8 cellular contexts compared by ENCODE assay signal in the genomic region with DNA sequence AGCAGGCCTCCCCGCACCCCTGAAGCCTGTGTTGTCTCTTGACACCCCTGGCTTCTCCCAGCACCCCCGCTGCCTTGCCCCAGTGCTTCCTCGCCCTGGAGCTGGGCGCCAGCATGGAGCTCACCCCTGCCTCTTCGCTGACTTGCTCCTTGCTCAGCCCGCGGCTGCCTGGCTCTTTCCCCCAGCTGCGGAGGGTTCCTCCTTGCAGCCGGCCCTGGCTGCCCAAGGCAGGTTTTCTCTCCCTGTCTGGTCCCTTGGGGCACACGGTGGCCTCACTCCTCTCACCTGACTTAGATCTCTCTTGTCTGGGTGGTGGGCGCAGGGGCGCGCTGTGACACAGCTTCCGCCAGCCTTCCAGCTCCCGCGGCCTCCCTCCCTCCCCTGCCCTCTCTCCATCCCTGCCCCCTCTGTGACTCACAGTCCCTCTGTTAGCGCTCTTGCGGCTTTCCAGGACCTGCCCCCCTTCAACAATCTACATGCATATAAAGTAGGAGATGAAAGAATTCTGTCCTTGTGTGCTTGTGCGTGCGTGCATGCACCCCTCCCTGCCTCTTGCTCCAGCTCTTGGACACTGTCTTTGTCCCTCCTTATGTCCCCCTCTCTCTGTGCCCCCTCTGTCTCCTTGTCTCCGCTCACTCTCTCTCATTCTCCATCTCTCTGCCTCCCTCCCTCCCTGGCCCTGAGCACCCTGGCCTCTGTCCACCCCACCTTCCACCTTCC. TPM values are rescaled to one million over a fixed set of nuclear protein-coding genes. Genes with fewer than 3 reads are reported as not detected.
DNase-seq lines count a peak whose midpoint lies in the region; ATAC-seq and TF ChIP-seq lines count a peak whose summit lies in the region.

No MANE protein-coding gene starts in this region.

- peak; percentile 45 for ATAC-seq in gastroesophageal sphincter

- peak overlapping the region; percentile 82 for H3K4me2 ChIP-seq in skeletal muscle satellite cell (ENCODE audit: low read length)

- peak overlapping the region; percentile 33 to 46 for H3K4me3 ChIP-seq in gastroesophageal sphincter
- H3K4me3 ChIP-seq in skeletal muscle satellite cell (ENCODE audit: low read length) = peak overlapping the region; percentile 68
- H3K4me3 ChIP-seq in CD4-positive, alpha-beta memory T cell (ENCODE audit: low read length in 2 of 2) = no peak overlapping the region

- H3K36me3 Mint-ChIP-seq in CD4-positive, alpha-beta memory T cell = no peaks in the 10 kb centered on the region

- peak; percentile 83 for DNase-seq in GM03348 (ENCODE audit: low spot score)
- DNase-seq in NCI-H1092 treated with DMSO at 0.1 percent for 48 hours (lab: John Stamatoyannopoulos, UW) = peak; percentile 67
- peak; percentile 60 for DNase-seq in activated CD8-positive, alpha-beta memory T cell treated with anti-CD3 and anti-CD28 coated beads, Interleukin-2, amount 50 U/mL, for 48 hours
- DNase-seq in cerebellum (ENCODE audit: low spot score) = no peak
- no peak for DNase-seq in CD4-positive, alpha-beta memory T cell
- no peak for DNase-seq in central memory CD4-positive, alpha-beta T cell

- H3K4me3 Mint-ChIP-seq in CD4-positive, alpha-beta memory T cell = peak overlapping the region in 1 of 8 donors; percentile 20

- TF ChIP-seq CTCF in gastroesophageal sphincter (IDR thresholded peaks at IDR 0.05) = no peak

- H3K36me3 ChIP-seq in gastroesophageal sphincter = peaks cover 0 to 30% of the 10 kb centered on the region in 2 donors
- no peaks in the 10 kb centered on the region for H3K36me3 ChIP-seq in skeletal muscle satellite cell (ENCODE audit: insufficient read depth, low read length)
- no peaks in the 10 kb centered on the region for H3K36me3 ChIP-seq in CD4-positive, alpha-beta memory T cell (ENCODE audit: insufficient read depth, low read length)

- no peak for TF ChIP-seq POLR2A in gastroesophageal sphincter (IDR thresholded peaks at IDR 0.05)

- H3K27me3 ChIP-seq in gastroesophageal sphincter (no peaks in the 10 kb centered on the region), skeletal muscle satellite cell (ENCODE audit: control insufficient read depth, insufficient read depth, low read length) (no peaks in the 10 kb centered on the region)
- no peaks in the 10 kb centered on the region for H3K27me3 ChIP-seq in CD4-positive, alpha-beta memory T cell (ENCODE audit: insufficient read depth, low read length)

- CTCF ChIA-PET in CD4-positive, alpha-beta memory T cell (lab: Charles Lee; ENCODE audit: partially characterized antibody) = no interaction called here

- H3K4me1 Mint-ChIP-seq in CD4-positive, alpha-beta memory T cell = peaks cover 4 to 10% (median 7%) of the 10 kb centered on the region in 4 donors

- intact Hi-C loops in CD4-positive, alpha-beta memory T cell (cut with micrococcal nuclease) = no loop called here

- H3K4me1 ChIP-seq in gastroesophageal sphincter = peaks cover 0 to 36% (median 4%) of the 10 kb centered on the region in 3 donors
- H3K4me1 ChIP-seq in skeletal muscle satellite cell (ENCODE audit: control insufficient read depth, insufficient read depth, low read length) = peaks cover 2% of the 10 kb centered on the region
- no peaks in the 10 kb centered on the region for H3K4me1 ChIP-seq in CD4-positive, alpha-beta memory T cell (ENCODE audit: insufficient read depth, low read length)

- TF ChIP-seq EP300 in gastroesophageal sphincter (IDR thresholded peaks at IDR 0.05) = no peak

- peak overlapping the region; percentile 52 for H3K9ac ChIP-seq in skeletal muscle satellite cell (ENCODE audit: low read depth, low read length)

- WGBS in gastroesophageal sphincter (ENCODE audit: low coverage in 1 of 2), 2 donors = 0 to 61% methylated on average over 3 to 13 of the region's 21 CpGs

- no peaks in the 10 kb centered on the region for H3K27me3 Mint-ChIP-seq in CD4-positive, alpha-beta memory T cell

- H3K9me3 ChIP-seq in gastroesophageal sphincter = no peaks in the 10 kb centered on the region
- H3K9me3 ChIP-seq in skeletal muscle satellite cell (replicated peaks; ENCODE audit: low read length) = no peaks in the 10 kb centered on the region
- H3K9me3 ChIP-seq in CD4-positive, alpha-beta memory T cell (ENCODE audit: control insufficient read depth in 1 of 2, low read length in 2 of 2) = no peaks in the 10 kb centered on the region

- peak overlapping the region; percentile 1 to 83 (median 78) for H3K27ac ChIP-seq in gastroesophageal sphincter
- no peak overlapping the region for H3K27ac ChIP-seq in CD4-positive, alpha-beta memory T cell (ENCODE audit: low read depth, low read length)

- POLR2A ChIA-PET in CD4-positive, alpha-beta memory T cell (lab: Charles Lee; ENCODE audit: partially characterized antibody) = no interaction called here

- no peak overlapping the region for H3K27ac Mint-ChIP-seq in CD4-positive, alpha-beta memory T cell

- H3K9me3 Mint-ChIP-seq in CD4-positive, alpha-beta memory T cell = no peaks in the 10 kb centered on the region

RNA-seq across cellular contexts. Expression of gene PLXNB3, which starts 2.2 kb away (rescaled TPM):
- 10 to 100 TPM in 3 of 4 donors, 1 to 10 TPM in 1; 9.2 to 19.2 (median 16.8) TPM for total RNA-seq in gastroesophageal sphincter
- total RNA-seq in skeletal muscle satellite cell (2012; rRNA removed) = 3.0 and 3.9 TPM in 2 replicates
- 3.3 TPM for total RNA-seq in cerebellum
- total RNA-seq in CD4-positive, alpha-beta memory T cell = not detected
- not detected for polyA plus RNA-seq in CD4-positive, alpha-beta memory T cell

RNA-seq across cellular contexts. Expression of gene SRPK3, which starts 14.6 kb away (rescaled TPM):
- total RNA-seq in gastroesophageal sphincter (1 to 10 TPM in 3 of 4 donors, not detected in 1; 3.0 to 4.7 (median 4.4) TPM), cerebellum (0.18 TPM)
- total RNA-seq in skeletal muscle satellite cell (2012; rRNA removed) = 0.25 and 5.9 TPM in 2 replicates
- not detected for total RNA-seq in CD4-positive, alpha-beta memory T cell
- not detected for polyA plus RNA-seq in CD4-positive, alpha-beta memory T cell

RNA-seq across cellular contexts. Expression of gene IDH3G, which starts 27.9 kb away (rescaled TPM):
- total RNA-seq in gastroesophageal sphincter = 100 to 1,000 TPM in 1 of 4 donors, 10 to 100 TPM in 3; 55.5 to 104 (median 59.7) TPM
- total RNA-seq in skeletal muscle satellite cell (2012; rRNA removed) = 50.7 and 72.3 TPM in 2 replicates
- total RNA-seq in cerebellum = 31.1 TPM
- 10 to 100 TPM; 39.9 to 45.5 TPM for total RNA-seq in CD4-positive, alpha-beta memory T cell
- 100 to 1,000 TPM in 1 of 2 donors, 10 to 100 TPM in 1; 69.6 to 106 TPM for polyA plus RNA-seq in CD4-positive, alpha-beta memory T cell

RNA-seq across cellular contexts. Expression of gene SSR4, which starts 28.2 kb away (rescaled TPM):
- total RNA-seq in gastroesophageal sphincter (100 to 1,000 TPM in 2 of 4 donors, 10 to 100 TPM in 2; 75.8 to 126 (median 110) TPM), cerebellum (68.6 TPM)
- 70.5 and 147 TPM in 2 replicates for total RNA-seq in skeletal muscle satellite cell (2012; rRNA removed)
- total RNA-seq in CD4-positive, alpha-beta memory T cell = 100 to 1,000 TPM; 216 to 224 TPM
- 100 to 1,000 TPM; 476 to 618 TPM for polyA plus RNA-seq in CD4-positive, alpha-beta memory T cell

RNA-seq across cellular contexts. Expression of gene ABCD1, which starts 41.6 kb away (rescaled TPM):
- total RNA-seq in gastroesophageal sphincter = 10 to 100 TPM; 14.4 to 38.8 (median 22.0) TPM
- 17.2 and 17.3 TPM in 2 replicates for total RNA-seq in skeletal muscle satellite cell (2012; rRNA removed)
- 3.8 TPM for total RNA-seq in cerebellum
- 1 to 10 TPM; 6.7 to 6.8 TPM for total RNA-seq in CD4-positive, alpha-beta memory T cell
- 1 to 10 TPM; 1.7 to 3.0 TPM for polyA plus RNA-seq in CD4-positive, alpha-beta memory T cell

Comparison
In these comparisons a context has a peak if more than half of its experiments do, and no peak if none do; other contexts are left out.
1. DNase-seq: peak in GM03348 (single experiment), NCI-H1092 treated with DMSO at 0.1 percent for 48 hours (single experiment) and activated CD8-positive, alpha-beta memory T cell treated with anti-CD3 and anti-CD28 coated beads, Interleukin-2, amount 50 U/mL, for 48 hours (single experiment); none in cerebellum (single experiment), CD4-positive, alpha-beta memory T cell (0 of 5) and central memory CD4-positive, alpha-beta T cell (single experiment).
2. H3K4me3 ChIP-seq: peak in gastroesophageal sphincter (2 of 2) and skeletal muscle satellite cell (single experiment); none in CD4-positive, alpha-beta memory T cell (0 of 2).